Comparison of ENCODE assay signal across 17 cellular contexts in genomic region chr7:132256721-132257212, GRCh38.
"Had no signal": no experiment of that assay in that cellular context is flagged by ENCODE, and none has a peak within 500 bp of the region (broad histone marks: within the 10 kb centered on the region; RNA-seq: fewer than 3 reads in every experiment).

No MANE protein-coding gene starts in this region.

- H3K27me3 ChIP-seq: thyroid gland had no signal

- ATAC-seq: activated T-cell treated with anti-CD3 and anti-CD28 coated beads, Interleukin-2, amount 50 U/mL, for 4 hours; naive thymus-derived CD4-positive, alpha-beta T cell had no signal

- H3K36me3 ChIP-seq: spleen, thyroid gland had no signal

- H3K4me1 ChIP-seq: foreskin keratinocyte had no signal

- H3K9me3 ChIP-seq: spleen, thyroid gland had no signal

- H3K27ac ChIP-seq: foreskin keratinocyte, thyroid gland had no signal

- H3K4me3 ChIP-seq: spleen, thyroid gland had no signal

- FAIRE-seq: endometrium, TTC549 had no signal

- DNase-seq: activated CD4-positive, alpha-beta T cell treated with anti-CD3 and anti-CD28 coated beads for 1 hour; activated CD8-positive, alpha-beta memory T cell treated with anti-CD3 and anti-CD28 coated beads, Interleukin-2, amount 50 U/mL, for 48 hours; activated naive CD4-positive, alpha-beta T cell treated with anti-CD3 and anti-CD28 coated beads for 36 hours; activated naive CD8-positive, alpha-beta T cell treated with anti-CD3 and anti-CD28 coated beads, Interleukin-2, amount 10 ng/mL, durations not matched to agents 7 days and 5 days; activated T-cell treated with anti-CD3 and anti-CD28 coated beads, Interleukin-2, amount 50 U/mL, for 4 hours; amniotic stem cell; effector CD4-positive, alpha-beta T cell; foreskin keratinocyte; naive thymus-derived CD4-positive, alpha-beta T cell; retina; spleen; stimulated activated CD4-positive, alpha-beta T cell treated with anti-CD3 and anti-CD28 coated beads, Interleukin-4, amount 100 ng/mL, for 1 hour; stimulated activated naive CD4-positive, alpha-beta T cell; T-helper 1 cell; thyroid gland had no signal
